8 cellular contexts compared by ENCODE assay signal in the genomic region with DNA sequence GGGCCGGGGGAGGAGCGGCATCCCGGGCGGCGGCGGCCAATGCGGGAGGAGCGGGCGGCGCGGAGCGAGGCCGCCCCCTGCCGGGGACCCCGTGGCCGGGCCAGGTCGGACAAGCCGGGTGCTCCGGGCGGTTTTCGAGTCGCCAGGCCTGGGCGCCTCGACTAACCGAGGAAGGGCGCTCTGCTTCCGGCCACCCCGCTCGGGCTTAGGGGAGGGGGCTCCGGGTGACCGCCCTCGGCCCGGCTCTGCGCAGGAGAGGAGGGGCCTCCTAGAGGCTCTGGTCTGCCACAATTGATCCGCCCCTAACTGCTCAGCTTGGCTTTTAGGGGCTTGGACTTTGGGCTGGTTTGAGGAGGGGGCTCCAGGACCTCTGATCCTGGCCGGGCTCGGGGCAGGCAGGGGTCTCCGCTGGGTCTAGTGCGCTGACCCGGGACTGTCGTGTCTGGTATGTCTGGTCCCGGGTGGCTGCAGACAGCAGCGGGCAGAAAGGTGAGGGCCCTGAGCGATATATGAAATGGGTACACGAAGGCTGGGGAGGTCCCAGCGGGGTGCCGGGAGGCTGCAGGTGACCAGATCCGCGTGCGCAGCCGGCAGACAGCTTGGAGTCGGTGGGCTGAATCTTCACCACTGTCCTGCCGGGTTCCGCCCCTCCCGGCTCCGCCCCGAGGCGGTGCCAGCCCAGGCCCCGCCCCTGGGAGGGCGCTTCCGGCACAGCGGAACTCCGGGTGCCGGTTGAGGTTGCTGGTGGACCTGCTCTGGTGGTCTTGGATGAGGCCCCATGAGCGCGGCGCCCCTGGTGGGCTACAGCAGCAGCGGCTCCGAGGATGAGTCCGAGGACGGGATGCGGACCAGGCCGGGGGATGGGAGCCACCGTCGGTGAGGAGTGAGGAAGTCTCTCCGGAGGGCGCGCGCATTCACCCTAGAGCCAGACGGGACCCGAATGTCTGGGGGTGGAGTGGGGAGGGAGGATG. TPM values are rescaled to one million over a fixed set of nuclear protein-coding genes. Genes with fewer than 3 reads are reported as not detected.
DNase-seq lines count a peak whose midpoint lies in the region; ATAC-seq and TF ChIP-seq lines count a peak whose summit lies in the region.

A gene with protein sequence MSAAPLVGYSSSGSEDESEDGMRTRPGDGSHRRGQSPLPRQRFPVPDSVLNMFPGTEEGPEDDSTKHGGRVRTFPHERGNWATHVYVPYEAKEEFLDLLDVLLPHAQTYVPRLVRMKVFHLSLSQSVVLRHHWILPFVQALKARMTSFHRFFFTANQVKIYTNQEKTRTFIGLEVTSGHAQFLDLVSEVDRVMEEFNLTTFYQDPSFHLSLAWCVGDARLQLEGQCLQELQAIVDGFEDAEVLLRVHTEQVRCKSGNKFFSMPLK (plus strand): TSS at position 702 of the 971 bp plus-strand sequence. CDS start 77 bp downstream, at position 779.

- peak; percentile 80 for ATAC-seq in HG03064 (IDR thresholded peaks at IDR 0.05; ENCODE audit: low read depth, unreplicated experiment)
- peak; percentile 90 for ATAC-seq in left colon

- DNase-seq in AG08395 (ENCODE audit: low spot score) (peak; percentile 95), NCI-H345 (lab: John Stamatoyannopoulos, UW) (peak; percentile 85), choroid plexus epithelial cell (ENCODE audit: low read depth) (peak; percentile 92), left colon (peak; percentile 81 to 90)
- peak; percentile 88 for DNase-seq in activated CD4-positive, CD25-positive, alpha-beta regulatory T cell treated with anti-CD3 and anti-CD28 coated beads, Interleukin-2, amount 50 U/mL, for 72 hours
- DNase-seq in stimulated activated CD4-positive, alpha-beta T cell treated with anti-CD3 and anti-CD28 coated beads, Interleukin-2, amount 100 ng/mL, for 24 hours: peak; percentile 84 to 85

- peak within 1 kb of the TSS; percentile 95 for H3K4me3 ChIP-seq in choroid plexus epithelial cell (ENCODE audit: low read depth, low read length)

- intact Hi-C loops in left colon (cut with DNase I, micrococcal nuclease): loop anchor here in 1 of 2 donors (5.0 kb wide), 1 partner anchor 104 kb away; no protein-coding TSS in a partner anchor

- TF ChIP-seq CTCF in choroid plexus epithelial cell (conservative IDR thresholded peaks at IDR 0.05; ENCODE audit: low read depth, low read length): peak; percentile 51

- TF ChIP-seq POLR2A in GM18526 (IDR thresholded peaks at IDR 0.05; ENCODE audit: extremely low read depth, insufficient read length): peak; percentile 86

RNA-seq across cellular contexts. Expression of the gene that starts here (rescaled TPM):
- total RNA-seq in left colon: 10 to 100 TPM; 42.6 to 43.8 TPM

Comparison
In these comparisons a context has a peak if more than half of its experiments do, and no peak if none do; other contexts are left out.
1. Peak in every context shown above with its lines: DNase-seq, ATAC-seq and H3K4me3 ChIP-seq.